Comparison of ENCODE assay signal across 11 cellular contexts in genomic region chr3:189132901-189133300, GRCh38. TPM values are rescaled to one million over a fixed set of nuclear protein-coding genes. Genes with fewer than 3 reads are reported as not detected.
DNase-seq lines count a peak whose midpoint lies in the region; ATAC-seq and TF ChIP-seq lines count a peak whose summit lies in the region.
"Had no signal": no experiment of that assay in that cellular context is flagged by ENCODE, and none has a peak within 500 bp of the region (broad histone marks: within the 10 kb centered on the region; RNA-seq: fewer than 3 reads in every experiment).

No MANE protein-coding gene starts in this region.

- H3K27ac ChIP-seq in BLaER1: no peak overlapping the region

- ATAC-seq in natural killer cell: peak in 1 of 3 donors; percentile 5
- no peak for ATAC-seq in GM21825 (IDR thresholded peaks at IDR 0.05; ENCODE audit: unreplicated experiment)

- H3K4me1 Mint-ChIP-seq in Calu3 (ENCODE audit: low read depth, unreplicated experiment) (peaks cover 19% of the 10 kb centered on the region), natural killer cell (peaks cover 19 to 21% of the 10 kb centered on the region in 2 donors)
- H3K4me1 Mint-ChIP-seq in activated naive CD8-positive, alpha-beta T cell (ENCODE audit: low read depth): peaks cover 38% of the 10 kb centered on the region

- H3K9ac ChIP-seq in BLaER1: no peak overlapping the region

- H3K9me3 Mint-ChIP-seq in Calu3 (ENCODE audit: low read depth, unreplicated experiment): peaks cover 5% of the 10 kb centered on the region
- peaks cover 5% of the 10 kb centered on the region for H3K9me3 Mint-ChIP-seq in activated naive CD8-positive, alpha-beta T cell (ENCODE audit: low read depth)
- H3K9me3 Mint-ChIP-seq in natural killer cell: no peaks in the 10 kb centered on the region

- H3K36me3 Mint-ChIP-seq in Calu3 (ENCODE audit: insufficient read depth, unreplicated experiment) (no peaks in the 10 kb centered on the region), natural killer cell (no peaks in the 10 kb centered on the region)
- H3K36me3 Mint-ChIP-seq in activated naive CD8-positive, alpha-beta T cell: peaks cover 8% of the 10 kb centered on the region

- peak overlapping the region; percentile 66 for H3K27ac Mint-ChIP-seq in Calu3 (ENCODE audit: unreplicated experiment)
- peak overlapping the region; percentile 99 for H3K27ac Mint-ChIP-seq in activated naive CD8-positive, alpha-beta T cell
- peak overlapping the region; percentile 89 to 92 for H3K27ac Mint-ChIP-seq in natural killer cell

- H3K4me2 ChIP-seq in BLaER1: peak overlapping the region; percentile 68

- no peaks in the 10 kb centered on the region for H3K36me3 ChIP-seq in BLaER1
- H3K36me3 ChIP-seq: pancreas had no signal

- TF ChIP-seq CTCF in Calu3 (IDR thresholded peaks at IDR 0.05; ENCODE audit: unreplicated experiment) (no peak), natural killer cell (IDR thresholded peaks at IDR 0.05) (no peak)

- no peak overlapping the region for H3K4me3 ChIP-seq in BLaER1
- H3K4me3 ChIP-seq: GM12878, pancreas had no signal

- no peaks in the 10 kb centered on the region; the same call in 1 of the 2 replicates for H3K9me3 ChIP-seq in BLaER1
- H3K9me3 ChIP-seq: pancreas had no signal

- no peak for DNase-seq in Calu3
- no peak for DNase-seq in natural killer cell
- DNase-seq in NCI-H1930 (lab: John Stamatoyannopoulos, UW): no peak
- no peak for DNase-seq in cerebellar cortex (ENCODE audit: low spot score)
- no peak for DNase-seq in HUDEP-2 (lab: John Stamatoyannopoulos, UW; ENCODE audit: unreplicated experiment in 76 of 76)
- DNase-seq: NCI-H510A had no signal

- CTCF ChIA-PET in Calu3 (lab: Charles Lee): interaction anchor here (0.8 to 1.4 kb wide), 4 partner anchors 9 to 91 kb away, joined by 3 to 5 read pairs (median 4); no protein-coding TSS in a partner anchor

- peaks cover 17% of the 10 kb centered on the region for H3K4me1 ChIP-seq in BLaER1
- H3K4me1 ChIP-seq: pancreas had no signal

- intact Hi-C loops in Calu3 (cut with micrococcal nuclease; ENCODE audit: unreplicated experiment): no loop called here
- intact Hi-C loops in natural killer cell (cut with micrococcal nuclease): loop anchor here (1.0 kb wide), 1 partner anchor 1393 kb away; no protein-coding TSS in a partner anchor

- H3K27me3 ChIP-seq in BLaER1: no peaks in the 10 kb centered on the region
- H3K27me3 ChIP-seq: pancreas had no signal

- no TSS peak for BruUV-seq in Calu3 (replicated peaks; lab: Mats Ljungman, UMichigan)

- no peaks in the 10 kb centered on the region for H4K20me1 ChIP-seq in BLaER1

- H3K27me3 Mint-ChIP-seq in Calu3 (ENCODE audit: unreplicated experiment) (no peaks in the 10 kb centered on the region), natural killer cell (ENCODE audit: low read depth in 2 of 2) (peaks cover 0 to 3% of the 10 kb centered on the region in 2 donors)
- H3K27me3 Mint-ChIP-seq in activated naive CD8-positive, alpha-beta T cell: no peaks in the 10 kb centered on the region

- no peak overlapping the region for H3K4me3 Mint-ChIP-seq in Calu3 (ENCODE audit: low read depth, unreplicated experiment)
- H3K4me3 Mint-ChIP-seq in activated naive CD8-positive, alpha-beta T cell: peak overlapping the region; percentile 4
- peak overlapping the region; percentile 71 for H3K4me3 Mint-ChIP-seq in natural killer cell

RNA-seq across cellular contexts. Expression of gene TPRG1, which starts 38.9 kb away (rescaled TPM):
- total RNA-seq in Calu3 (2022) (1.2 and 2.1 TPM in 2 replicates), natural killer cell (1 to 10 TPM; 1.3 to 4.6 (median 1.9) TPM)
